Comparison of ENCODE assay signal across 26 cellular contexts in the genomic region with DNA sequence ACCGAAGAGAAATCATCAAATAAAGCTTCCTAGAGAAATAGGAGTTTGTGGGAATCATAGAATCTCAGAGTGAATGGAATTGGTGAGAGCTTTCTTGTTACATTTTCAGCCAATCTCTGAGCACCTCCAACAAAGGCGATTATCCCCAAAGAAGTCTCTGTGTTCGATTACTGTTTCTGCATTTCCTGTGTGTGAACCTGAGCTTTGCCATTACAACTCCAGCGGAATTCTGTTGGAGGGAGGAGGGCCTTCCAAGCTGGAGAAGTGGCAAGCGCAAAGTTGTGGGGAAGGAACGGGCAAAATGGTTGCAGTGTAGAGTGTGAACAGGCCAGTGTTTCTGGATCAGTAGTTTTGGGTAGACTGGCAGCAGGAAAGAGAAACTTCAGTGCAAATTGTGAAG.
"Had no signal": no experiment of that assay in that cellular context is flagged by ENCODE, and none has a peak within 500 bp of the region (broad histone marks: within the 10 kb centered on the region; RNA-seq: fewer than 3 reads in every experiment).

No MANE protein-coding gene starts in this region.

- H3K4me1 ChIP-seq: lower lobe of right lung, psoas muscle, spleen, testis, tibial artery, upper lobe of left lung had no signal

- H3K27ac ChIP-seq: coronary artery, esophagus squamous epithelium, heart right ventricle, lower lobe of right lung, ovary, psoas muscle, skin epidermis, spleen, testis, tibial artery, upper lobe of left lung had no signal

- H3K27me3 ChIP-seq: esophagus squamous epithelium, heart right ventricle, ovary, spleen, testis, tibial artery, upper lobe of left lung had no signal

- H3K9me3 Mint-ChIP-seq: naive B cell; natural killer cell treated with Interleukin-12 subunit alpha and Interleukin-12 subunit beta and Interleukin-15 and Interleukin-18, amount 100 ng/mL, for 72 hours; stimulated activated memory B cell treated with anti-CD40 and anti-IgM and Interleukin-4, amounts not matched to agents 10 μg/mL and 1 μg/mL and 100 μg/mL, for 72 hours had no signal

- H3K4me3 ChIP-seq: coronary artery, esophagus squamous epithelium, heart right ventricle, lower lobe of right lung, ovary, psoas muscle, skin epidermis, spleen, testis, tibial artery, upper lobe of left lung had no signal

- H3K9me3 ChIP-seq: esophagus squamous epithelium, heart right ventricle, lower lobe of right lung, ovary, psoas muscle, spleen, testis, tibial artery, upper lobe of left lung had no signal

- DNase-seq: dermis blood vessel endothelial cell; effector memory CD4-positive, alpha-beta T cell; erythroblast; esophagus squamous epithelium; foreskin melanocyte; glutamatergic neuron; heart right ventricle; hippocampal formation; left ventricle myocardium superior; lower lobe of right lung; naive B cell; occipital lobe; ovary; posterior cingulate gyrus; psoas muscle; right cardiac atrium; spleen; stimulated activated CD4-positive, alpha-beta T cell treated with anti-CD3 and anti-CD28 coated beads, Interleukin-4, amount 100 ng/mL, for 4 hours; stimulated activated naive CD8-positive, alpha-beta T cell treated with anti-CD3 and anti-CD28 coated beads, Interleukin-15, Interleukin-2, amounts not matched to agents 100 U/mL and 50 U/mL, for 24 hours; testis; tibial artery; upper lobe of left lung had no signal

- H3K4me3 Mint-ChIP-seq: naive B cell; natural killer cell treated with Interleukin-12 subunit alpha and Interleukin-12 subunit beta and Interleukin-15 and Interleukin-18, amount 100 ng/mL, for 72 hours; stimulated activated memory B cell treated with anti-CD40 and anti-IgM and Interleukin-4, amounts not matched to agents 10 μg/mL and 1 μg/mL and 100 μg/mL, for 72 hours had no signal

- H3K27me3 Mint-ChIP-seq: naive B cell; natural killer cell treated with Interleukin-12 subunit alpha and Interleukin-12 subunit beta and Interleukin-15 and Interleukin-18, amount 100 ng/mL, for 72 hours; stimulated activated memory B cell treated with anti-CD40 and anti-IgM and Interleukin-4, amounts not matched to agents 10 μg/mL and 1 μg/mL and 100 μg/mL, for 72 hours had no signal

- H3K36me3 Mint-ChIP-seq: naive B cell had no signal

- H3K36me3 ChIP-seq: esophagus squamous epithelium, heart right ventricle, lower lobe of right lung, ovary, spleen, tibial artery, upper lobe of left lung had no signal

- H3K27ac Mint-ChIP-seq: natural killer cell treated with Interleukin-12 subunit alpha and Interleukin-12 subunit beta and Interleukin-15 and Interleukin-18, amount 100 ng/mL, for 72 hours; stimulated activated memory B cell treated with anti-CD40 and anti-IgM and Interleukin-4, amounts not matched to agents 10 μg/mL and 1 μg/mL and 100 μg/mL, for 72 hours had no signal
